14 cellular contexts compared by ENCODE assay signal in the genomic region with DNA sequence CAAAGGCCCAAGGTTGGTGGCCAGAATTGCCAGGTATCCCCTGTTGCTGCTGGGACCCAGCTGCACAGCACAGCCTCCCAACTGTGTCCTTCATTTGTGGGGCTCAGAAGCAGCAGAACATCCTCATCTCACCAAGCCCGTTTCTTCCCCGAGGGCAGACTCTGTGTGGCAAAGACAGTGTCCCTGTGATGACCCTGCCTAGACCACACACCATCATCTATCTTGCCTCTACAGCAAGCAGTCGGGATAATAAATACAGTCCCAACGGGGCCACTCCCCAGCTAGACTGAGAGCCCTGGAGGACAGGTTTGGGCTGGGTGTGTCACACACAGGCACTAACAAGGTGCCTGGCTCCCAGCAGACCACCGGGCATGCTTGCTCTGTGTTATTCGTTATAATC.
A peak's percentile ranks its signal among the peaks of the same experiment; 100 is the strongest.
DNase-seq lines count a peak whose midpoint lies in the region; ATAC-seq and TF ChIP-seq lines count a peak whose summit lies in the region.
"Had no signal": no experiment of that assay in that cellular context is flagged by ENCODE, and none has a peak within 500 bp of the region (broad histone marks: within the 10 kb centered on the region; RNA-seq: fewer than 3 reads in every experiment).

No MANE protein-coding gene starts in this region.

- no peak overlapping the region for H3K27ac ChIP-seq in SJSA1
- H3K27ac ChIP-seq in foreskin keratinocyte, result no peak overlapping the region
- H3K27ac ChIP-seq: BLaER1 treated with 17β-estradiol and CSF1 and Interleukin-3, amounts not matched to agents 10 nM and 100 nM had no signal

- intact Hi-C loops in posterior vena cava (cut with DNase I) (no loop called here), sciatic nerve (cut with DNase I) (no loop called here)

- no peaks in the 10 kb centered on the region for H3K36me3 ChIP-seq in SJSA1
- H3K36me3 ChIP-seq: BLaER1 treated with 17β-estradiol and CSF1 and Interleukin-3, amounts not matched to agents 10 nM and 100 nM had no signal

- TF ChIP-seq CTCF in foreskin keratinocyte (conservative IDR thresholded peaks at IDR 0.05), result no peak

- H3K27me3 ChIP-seq in SJSA1 (replicated peaks), result no peaks in the 10 kb centered on the region
- H3K27me3 ChIP-seq in foreskin keratinocyte, result peaks cover 3% of the 10 kb centered on the region
- H3K27me3 ChIP-seq: BLaER1 treated with 17β-estradiol and CSF1 and Interleukin-3, amounts not matched to agents 10 nM and 100 nM had no signal

- peak; percentile 1 for DNase-seq in activated effector memory CD4-positive, alpha-beta T cell treated with anti-CD3 and anti-CD28 coated beads, Interleukin-2, amount 50 U/mL, for 16 hours
- no peak for DNase-seq in activated effector memory CD4-positive, alpha-beta T cell treated with Interleukin-2 at 50 U/mL for 16 hours
- DNase-seq in SJSA1 (ENCODE audit: low read depth in 1 of 2, low spot score in 2 of 2) (peak; percentile 57 to 59), foreskin keratinocyte (no peak), posterior vena cava (ENCODE audit: low spot score) (peak; percentile 29), sciatic nerve (ENCODE audit: low spot score) (no peak)
- DNase-seq: 8988T; ACHN; CD4-positive, CD25-positive, alpha-beta regulatory T cell; DMS 273 treated with DMSO at 0.1 percent for 48 hours had no signal

- ATAC-seq in foreskin keratinocyte, result peak; percentile 7
- no peak for ATAC-seq in GM18873 (IDR thresholded peaks at IDR 0.05; ENCODE audit: low FRiP score, unreplicated experiment)
- ATAC-seq in SK-N-SH treated with all-trans-retinoic acid at 6 μM for 48 hours, result no peak
- ATAC-seq in sciatic nerve, result no peak
- ATAC-seq: HCT116 had no signal

- H3K4me1 ChIP-seq in SJSA1 (replicated peaks), result peaks cover 20% of the 10 kb centered on the region
- H3K4me1 ChIP-seq in foreskin keratinocyte, result no peaks in the 10 kb centered on the region
- H3K4me1 ChIP-seq: BLaER1 treated with 17β-estradiol and CSF1 and Interleukin-3, amounts not matched to agents 10 nM and 100 nM had no signal

- H3K4me3 ChIP-seq in SJSA1, result no peak overlapping the region
- H3K4me3 ChIP-seq: BLaER1 treated with 17β-estradiol and CSF1 and Interleukin-3, amounts not matched to agents 10 nM and 100 nM had no signal

- H3K9me3 ChIP-seq in SJSA1 (replicated peaks), result no peaks in the 10 kb centered on the region

TF ChIP-seq in SK-N-SH treated with all-trans-retinoic acid at 6 μM for 48 hours, 23 proteins besides CTCF, POLR2A, EP300 and RAD21:
- TF ChIP-seq SNAI2 (CRISPR knock-in tag; IDR thresholded peaks at IDR 0.05) (no peak), POU6F1 (CRISPR knock-in tag; IDR thresholded peaks at IDR 0.05; ENCODE audit: borderline replicate concordance, low read depth) (no peak)
- TF ChIP-seq, protein P1, sequence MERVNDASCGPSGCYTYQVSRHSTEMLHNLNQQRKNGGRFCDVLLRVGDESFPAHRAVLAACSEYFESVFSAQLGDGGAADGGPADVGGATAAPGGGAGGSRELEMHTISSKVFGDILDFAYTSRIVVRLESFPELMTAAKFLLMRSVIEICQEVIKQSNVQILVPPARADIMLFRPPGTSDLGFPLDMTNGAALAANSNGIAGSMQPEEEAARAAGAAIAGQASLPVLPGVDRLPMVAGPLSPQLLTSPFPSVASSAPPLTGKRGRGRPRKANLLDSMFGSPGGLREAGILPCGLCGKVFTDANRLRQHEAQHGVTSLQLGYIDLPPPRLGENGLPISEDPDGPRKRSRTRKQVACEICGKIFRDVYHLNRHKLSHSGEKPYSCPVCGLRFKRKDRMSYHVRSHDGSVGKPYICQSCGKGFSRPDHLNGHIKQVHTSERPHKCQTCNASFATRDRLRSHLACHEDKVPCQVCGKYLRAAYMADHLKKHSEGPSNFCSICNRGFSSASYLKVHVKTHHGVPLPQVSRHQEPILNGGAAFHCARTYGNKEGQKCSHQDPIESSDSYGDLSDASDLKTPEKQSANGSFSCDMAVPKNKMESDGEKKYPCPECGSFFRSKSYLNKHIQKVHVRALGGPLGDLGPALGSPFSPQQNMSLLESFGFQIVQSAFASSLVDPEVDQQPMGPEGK (CRISPR knock-in tag; IDR thresholded peaks at IDR 0.05; ENCODE audit: borderline replicate concordance), result no peak

Comparison
In these comparisons a context has a peak if more than half of its experiments do, and no peak if none do; other contexts are left out.
1. DNase-seq: peak in activated effector memory CD4-positive, alpha-beta T cell treated with anti-CD3 and anti-CD28 coated beads, Interleukin-2, amount 50 U/mL, for 16 hours (single experiment), SJSA1 (2 of 2) and posterior vena cava (single experiment); none in activated effector memory CD4-positive, alpha-beta T cell treated with Interleukin-2 at 50 U/mL for 16 hours (single experiment), foreskin keratinocyte (0 of 2) and sciatic nerve (single experiment).